9 cellular contexts compared by ENCODE assay signal in the genomic region with DNA sequence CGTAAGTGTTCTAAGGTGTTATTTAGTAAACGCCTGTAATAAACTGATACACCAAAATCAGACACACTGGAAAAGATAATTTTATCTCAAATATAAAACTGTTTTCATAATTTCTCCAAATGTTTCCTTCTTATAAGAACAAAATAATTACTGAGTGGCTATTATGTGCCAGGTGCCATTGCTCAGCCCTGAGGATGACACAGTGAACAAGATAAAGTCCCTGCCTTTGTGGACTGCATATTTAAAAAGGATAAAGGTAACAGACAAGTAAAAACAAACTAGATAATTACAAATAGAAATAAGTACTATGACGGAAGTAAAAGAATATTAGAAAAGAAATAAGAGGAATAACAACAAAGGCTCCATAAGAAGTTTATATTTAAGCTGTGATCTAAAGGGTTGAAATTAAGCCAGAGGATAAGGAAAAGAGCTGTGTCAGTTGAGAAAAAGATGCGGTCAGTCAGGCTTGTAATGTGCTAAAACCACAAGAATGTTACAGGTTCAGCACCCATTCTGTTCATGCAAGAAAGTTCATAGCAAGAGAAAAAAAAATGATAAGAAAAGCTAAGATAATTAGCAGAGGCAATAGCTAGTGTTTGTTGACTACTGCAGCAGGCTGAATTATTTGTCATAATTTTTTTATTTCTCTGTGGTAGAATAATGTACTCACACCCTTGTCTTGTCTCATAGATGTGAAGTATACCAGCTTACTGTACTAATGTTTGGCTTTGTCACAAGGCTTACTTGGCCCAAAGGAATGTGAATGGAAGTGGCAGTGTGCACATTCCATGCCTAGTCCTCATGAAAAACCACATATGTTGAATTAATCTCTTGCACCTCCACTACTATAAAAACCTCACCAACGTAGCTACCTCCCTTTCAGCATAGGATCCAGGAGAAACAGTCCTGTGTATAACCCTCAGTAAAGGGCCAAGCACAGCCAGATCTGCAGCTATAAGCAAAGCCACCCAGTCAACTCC.
DNase-seq lines count a peak whose midpoint lies in the region; ATAC-seq, FAIRE-seq and TF ChIP-seq lines count a peak whose summit lies in the region.
"Had no signal": no experiment of that assay in that cellular context is flagged by ENCODE, and none has a peak within 500 bp of the region (broad histone marks: within the 10 kb centered on the region; RNA-seq: fewer than 3 reads in every experiment).

No MANE protein-coding gene starts in this region.

- TF ChIP-seq POLR2A in HepG2 (IDR thresholded peaks at IDR 0.05; ENCODE audit: insufficient read depth in 1 of 2, low read depth in 2 of 2, low read length in 2 of 2) (no peak), GM12891 (IDR thresholded peaks at IDR 0.05; ENCODE audit: low read depth, low read length) (no peak)

- no peaks in the 10 kb centered on the region for H3K27me3 Mint-ChIP-seq in activated naive CD8-positive, alpha-beta T cell treated with anti-CD3 and anti-CD28 coated beads, Interleukin-2, amount 50 U/mL, for 24 hours

- no peak for TF ChIP-seq RAD21 in HepG2 (CRISPR knock-in tag; IDR thresholded peaks at IDR 0.05)

- H2AFZ ChIP-seq in HepG2 (ENCODE audit: low read length) = no peak overlapping the region

- no peak overlapping the region for H3K9ac ChIP-seq in HepG2 (ENCODE audit: insufficient read depth, low read depth, low read length)

- 22% methylated on average over 5 of the region's 5 CpGs for WGBS in HepG2 (ENCODE audit: low lambda C conversion rate)

- H3K27me3 ChIP-seq in HepG2 (ENCODE audit: control insufficient read depth in 1 of 2, insufficient read depth in 2 of 2, low read length in 2 of 2) = no peaks in the 10 kb centered on the region

- H3K4me1 Mint-ChIP-seq in activated naive CD8-positive, alpha-beta T cell treated with anti-CD3 and anti-CD28 coated beads, Interleukin-2, amount 50 U/mL, for 24 hours = no peaks in the 10 kb centered on the region

- no peaks in the 10 kb centered on the region for H3K36me3 ChIP-seq in HepG2 (replicated peaks in 1 of 2; ENCODE audit: control insufficient read depth in 1 of 2, insufficient read depth in 2 of 2, low read length in 2 of 2)

- peaks cover 35% of the 10 kb centered on the region for H3K9me3 Mint-ChIP-seq in activated naive CD8-positive, alpha-beta T cell treated with anti-CD3 and anti-CD28 coated beads, Interleukin-2, amount 50 U/mL, for 24 hours

- peaks cover 16% of the 10 kb centered on the region for H3K9me3 ChIP-seq in HepG2 (ENCODE audit: low read length)

- H3K4me3 ChIP-seq in HepG2 (replicated peaks in 1 of 3; ENCODE audit: insufficient read depth in 1 of 3, low read depth in 2 of 3, low read length in 3 of 3) = no peak overlapping the region

- no peaks in the 10 kb centered on the region for H3K4me1 ChIP-seq in HepG2 (ENCODE audit: insufficient read depth, low read length)

- no peaks in the 10 kb centered on the region for H4K20me1 ChIP-seq in HepG2 (ENCODE audit: insufficient read depth, low read length)

- H3K79me2 ChIP-seq in HepG2 (ENCODE audit: insufficient read depth, low read length) = no peaks in the 10 kb centered on the region

- H3K4me2 ChIP-seq in HepG2 (ENCODE audit: low read depth, low read length) = no peak overlapping the region

- no peak for TF ChIP-seq EP300 in HepG2 (IDR thresholded peaks at IDR 0.05; ENCODE audit: low read depth in 2 of 2, low read length in 2 of 2)
- no peak for TF ChIP-seq EP300 in HepG2 (CRISPR knock-in tag; IDR thresholded peaks at IDR 0.05; ENCODE audit: borderline replicate concordance)

- FAIRE-seq in RCC 7860 (lab: Jason Lieb, UNC) (peak; percentile 99), HepG2 (lab: Jason Lieb, UNC) (no peak), GM12891 (lab: Jason Lieb, UNC) (no peak)

- in situ Hi-C loops in HepG2 (cut with HindIII; ENCODE audit: extremely low pct_ligation_motif_present, low pct_unique_long_range_greater_than_20kb) = no loop called here

- BruUV-seq in HepG2 (replicated peaks; lab: Mats Ljungman, UMichigan) = no TSS peak

- ATAC-seq in HG02678 (IDR thresholded peaks at IDR 0.05; ENCODE audit: unreplicated experiment) = peak; percentile 55
- ATAC-seq in HepG2 = no peak
- no peak for ATAC-seq in activated naive CD8-positive, alpha-beta T cell treated with anti-CD3 and anti-CD28 coated beads, Interleukin-2, amount 50 U/mL, for 24 hours

- TF ChIP-seq CTCF in HepG2 (CRISPR knock-in tag; IDR thresholded peaks at IDR 0.05) = no peak

- DNase-seq in GM03348 (ENCODE audit: low spot score) = peak; percentile 53
- peak; percentile 97 for DNase-seq in RCC 7860 (ENCODE audit: low spot score)
- peak; percentile 99 for DNase-seq in kidney glomerular epithelial cell (lab: John Stamatoyannopoulos, UW)
- DNase-seq in germinal center (ENCODE audit: low spot score) = no peak
- DNase-seq in HepG2 (ENCODE audit: low spot score) = no peak
- DNase-seq in activated naive CD8-positive, alpha-beta T cell treated with anti-CD3 and anti-CD28 coated beads, Interleukin-2, amount 50 U/mL, for 24 hours = no peak
- no peak for DNase-seq in GM12891 (ENCODE audit: insufficient read length, low spot score)
- DNase-seq: retina had no signal

- no peak overlapping the region for H3K27ac ChIP-seq in HepG2 (ENCODE audit: extremely low read length, insufficient read depth, low read length)

- POLR2A ChIA-PET in HepG2 (lab: Yijun Ruan, JAX) = no interaction called here

- CTCF ChIA-PET in HepG2 (lab: Yijun Ruan, JAX; ENCODE audit: low intra/inter-chr PET ratio, low total read pairs) = no interaction called here

- no peak overlapping the region for H3K27ac Mint-ChIP-seq in activated naive CD8-positive, alpha-beta T cell treated with anti-CD3 and anti-CD28 coated beads, Interleukin-2, amount 50 U/mL, for 24 hours

- H3K4me3 Mint-ChIP-seq in activated naive CD8-positive, alpha-beta T cell treated with anti-CD3 and anti-CD28 coated beads, Interleukin-2, amount 50 U/mL, for 24 hours = no peak overlapping the region

- intact Hi-C loops in HepG2 (cut with micrococcal nuclease; ENCODE audit: unreplicated experiment) = no loop called here

- H3K36me3 Mint-ChIP-seq in activated naive CD8-positive, alpha-beta T cell treated with anti-CD3 and anti-CD28 coated beads, Interleukin-2, amount 50 U/mL, for 24 hours (ENCODE audit: low read depth) = no peaks in the 10 kb centered on the region

TF ChIP-seq in HepG2, 621 proteins besides CTCF, POLR2A, EP300 and RAD21:
- TF ChIP-seq CREM (IDR thresholded peaks at IDR 0.05) (no peak), CREM (CRISPR knock-in tag; IDR thresholded peaks at IDR 0.05) (no peak), HOXA3 (CRISPR knock-in tag; IDR thresholded peaks at IDR 0.05) (no peak), MED8 (CRISPR knock-in tag; IDR thresholded peaks at IDR 0.05; ENCODE audit: insufficient replicate concordance) (no peak), MAFG (CRISPR knock-in tag; IDR thresholded peaks at IDR 0.05) (no peak), ZNF674 (CRISPR knock-in tag; IDR thresholded peaks at IDR 0.05; ENCODE audit: low read depth) (no peak), ZNF496 (CRISPR knock-in tag; IDR thresholded peaks at IDR 0.05; ENCODE audit: insufficient replicate concordance) (no peak), KLF13 (CRISPR knock-in tag; IDR thresholded peaks at IDR 0.05) (no peak), MXI1 (IDR thresholded peaks at IDR 0.05; ENCODE audit: borderline replicate concordance, low read depth, low read length) (no peak), FOXC1 (CRISPR knock-in tag; IDR thresholded peaks at IDR 0.05; ENCODE audit: borderline replicate concordance) (no peak)

TF ChIP-seq in GM12891, 5 proteins besides CTCF, POLR2A, EP300 and RAD21:
- no peak for TF ChIP-seq POU2F2 (IDR thresholded peaks at IDR 0.05; ENCODE audit: low read depth, low read length)
TF ChIP-seq in GM12891: peak in this region for 0.

Comparison
In these comparisons a context has a peak if more than half of its experiments do, and no peak if none do; other contexts are left out.
1. DNase-seq: peak in GM03348 (single experiment), RCC 7860 (single experiment) and kidney glomerular epithelial cell (single experiment); none in germinal center (single experiment), HepG2 (single experiment), activated naive CD8-positive, alpha-beta T cell treated with anti-CD3 and anti-CD28 coated beads, Interleukin-2, amount 50 U/mL, for 24 hours (single experiment) and GM12891 (single experiment).